In genomic region chr9:37650873-37651768, GRCh38 we compare ENCODE assay signal across 8 cellular contexts. TPM values are rescaled to one million over a fixed set of nuclear protein-coding genes. Genes with fewer than 3 reads are reported as not detected.
A peak's percentile ranks its signal among the peaks of the same experiment; 100 is the strongest.
DNase-seq lines count a peak whose midpoint lies in the region; ATAC-seq and TF ChIP-seq lines count a peak whose summit lies in the region.

A gene with protein sequence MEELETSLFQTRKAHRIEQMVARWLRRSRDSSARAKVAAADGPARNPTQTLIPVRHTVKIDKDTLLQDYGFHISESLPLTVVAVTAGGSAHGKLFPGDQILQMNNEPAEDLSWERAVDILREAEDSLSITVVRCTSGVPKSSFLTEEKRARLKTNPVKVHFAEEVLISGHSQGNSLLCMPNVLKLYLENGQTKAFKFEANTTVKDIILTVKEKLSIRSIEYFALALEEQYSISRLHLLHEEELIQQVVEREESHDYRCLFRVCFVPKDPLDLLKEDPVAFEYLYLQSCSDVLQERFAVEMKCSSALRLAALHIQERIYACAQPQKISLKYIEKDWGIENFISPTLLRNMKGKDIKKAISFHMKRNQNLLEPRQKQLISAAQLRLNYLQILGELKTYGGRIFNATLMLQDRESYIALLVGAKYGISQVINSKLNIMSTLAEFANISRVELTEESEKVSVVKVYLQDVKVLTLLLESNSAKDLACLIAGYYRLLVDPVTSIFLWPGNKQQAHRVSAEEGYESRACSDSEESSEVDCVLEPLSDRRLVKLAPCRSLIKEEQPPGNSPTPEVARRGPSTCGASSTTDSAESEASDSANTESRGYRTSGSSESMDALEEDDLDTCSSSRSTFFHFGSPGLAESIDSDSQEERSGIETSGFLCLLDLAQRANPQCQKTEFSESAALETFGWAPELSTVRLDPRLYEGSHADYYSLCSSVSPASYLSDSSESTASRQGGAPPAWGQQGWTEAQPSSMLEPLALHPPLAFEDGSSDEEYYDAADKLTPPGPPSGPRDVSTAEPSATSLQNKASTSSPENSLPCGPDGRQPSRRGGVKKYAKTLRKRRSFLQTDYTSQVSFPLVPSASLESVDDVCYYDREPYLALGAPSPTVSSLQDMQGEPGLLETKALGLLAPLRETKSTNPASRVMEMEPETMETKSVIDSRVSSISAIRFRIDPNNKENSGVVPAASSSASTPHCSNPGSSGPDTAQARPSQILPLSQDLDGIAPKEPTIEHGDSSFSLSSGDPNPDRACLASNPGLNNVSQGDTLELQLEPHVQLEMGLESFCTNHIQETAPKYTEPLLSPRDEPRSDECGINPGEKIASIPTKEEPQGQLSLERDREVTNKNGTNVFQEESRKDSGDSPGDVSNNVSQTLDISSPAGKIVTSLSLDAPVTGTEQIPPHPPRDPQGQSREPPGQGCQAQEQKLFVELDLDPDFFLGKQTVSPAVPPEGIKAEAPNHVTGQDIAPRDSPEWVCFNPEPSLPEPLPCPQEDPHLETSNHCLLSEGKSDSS (N-terminal part only) (plus strand): TSS chr9:37650954. CDS start chr9:37692642, 41,688 bp downstream.

- H3K9ac ChIP-seq in skeletal muscle satellite cell (ENCODE audit: low read depth, low read length) = no peak within 1 kb of the TSS

- H3K36me3 Mint-ChIP-seq in T-helper 17 cell (ENCODE audit: low read depth) = peaks cover 10% of the 10 kb centered on the region

- no peak for TF ChIP-seq CTCF in astrocyte of the spinal cord (IDR thresholded peaks at IDR 0.05; ENCODE audit: low read depth, low read length)

- DNase-seq in DMS79 (lab: John Stamatoyannopoulos, UW) (peak; percentile 4), Kasumi-1 (lab: John Stamatoyannopoulos, UW) (peak; percentile 11 to 18), T-helper 17 cell (peak; percentile 36 to 44 (median 43)), astrocyte of the spinal cord (ENCODE audit: low read depth, low spot score) (peak; percentile 22)

- peak within 1 kb of the TSS; percentile 31 for H3K4me3 ChIP-seq in astrocyte of the spinal cord (ENCODE audit: low read depth, low read length)
- H3K4me3 ChIP-seq in iPS-11a (ENCODE audit: low read depth, low read length) = peak within 1 kb of the TSS; percentile 38
- H3K4me3 ChIP-seq in skeletal muscle satellite cell (ENCODE audit: low read length) = peak within 1 kb of the TSS; percentile 74

- peaks cover 91% of the 10 kb centered on the region for H3K27me3 Mint-ChIP-seq in T-helper 17 cell

- peak within 1 kb of the TSS; percentile 96 for H3K4me2 ChIP-seq in skeletal muscle satellite cell (ENCODE audit: low read length)

- in situ Hi-C loops in astrocyte of the spinal cord (cut with HindIII; ENCODE audit: low sequenced_read_pairs) = no loop called here

- H3K36me3 ChIP-seq in skeletal muscle satellite cell (ENCODE audit: insufficient read depth, low read length) = no peaks in the 10 kb centered on the region

- H3K27ac Mint-ChIP-seq in T-helper 17 cell = peak within 1 kb of the TSS; percentile 47

- peaks cover 17% of the 10 kb centered on the region for H3K4me1 Mint-ChIP-seq in T-helper 17 cell

- no peaks in the 10 kb centered on the region for H3K9me3 ChIP-seq in T-helper 17 cell (ENCODE audit: control insufficient read depth, low read length, poor library complexity, severe bottlenecking)
- H3K9me3 ChIP-seq in skeletal muscle satellite cell (replicated peaks; ENCODE audit: low read length) = no peaks in the 10 kb centered on the region

- ATAC-seq in GM21576 (IDR thresholded peaks at IDR 0.05; ENCODE audit: unreplicated experiment) (peak; percentile 83), T-helper 17 cell (peak; percentile 93), HG03457 (IDR thresholded peaks at IDR 0.05; ENCODE audit: unreplicated experiment) (no peak)

- peak within 1 kb of the TSS; percentile 94 for H3K4me3 Mint-ChIP-seq in T-helper 17 cell

- peaks cover 8% of the 10 kb centered on the region for H3K4me1 ChIP-seq in skeletal muscle satellite cell (ENCODE audit: control insufficient read depth, insufficient read depth, low read length)

- H3K27me3 ChIP-seq in skeletal muscle satellite cell (ENCODE audit: control insufficient read depth, insufficient read depth, low read length) = peaks cover 87% of the 10 kb centered on the region

RNA-seq across cellular contexts. Expression of the gene that starts here (rescaled TPM):
- total RNA-seq in T-helper 17 cell = not detected
- under 0.01 TPM in 1 of 2 replicates, not detected in the other for total RNA-seq in skeletal muscle satellite cell (2012; rRNA removed)

Comparison
In these comparisons a context has a peak if more than half of its experiments do, and no peak if none do; other contexts are left out.
1. Peak in DNase-seq and ATAC-seq in T-helper 17 cell; RNA of the gene not detected or under 1 TPM.